1 cellular context compared by ENCODE assay signal in genomic region chr7:105013818-105014724, GRCh38.
TF ChIP-seq lines count a peak whose summit lies in the region.

Gene KMT2E (plus strand): TSS chr7:105014205. CDS start chr7:105040953, 26,748 bp downstream.

TF ChIP-seq in K562, 482 proteins besides CTCF, POLR2A, EP300 and RAD21 (continued from another document and continues in another):
- TF ChIP-seq HOXB6 (CRISPR knock-in tag; IDR thresholded peaks at IDR 0.05; ENCODE audit: borderline replicate concordance) (peak; percentile 86; the same call in 1 of the 2 replicates), CCAR2 (IDR thresholded peaks at IDR 0.05; ENCODE audit: low read depth, low read length) (no peak), PPARD (CRISPR knock-in tag; IDR thresholded peaks at IDR 0.05) (0 out of 2 replicates have a peak, but pooled peaks have one; percentile 20), ZNF766 (CRISPR knock-in tag; conservative IDR thresholded peaks at IDR 0.05) (no peak), ATF1 (CRISPR knock-in tag; IDR thresholded peaks at IDR 0.05) (no peak), ATF1 (tag; IDR thresholded peaks at IDR 0.05) (peak; percentile 66), MCM2 (IDR thresholded peaks at IDR 0.05; ENCODE audit: low read depth) (no peak), PTRF (tag; IDR thresholded peaks at IDR 0.05) (no peak), POLR2AphosphoS2 (IDR thresholded peaks at IDR 0.05; ENCODE audit: low read length) (no peak), KDM5B (IDR thresholded peaks at IDR 0.05; ENCODE audit: insufficient replicate concordance, low read depth, low read length) (peak; percentile 24), CBX8 (IDR thresholded peaks at IDR 0.05; ENCODE audit: borderline replicate concordance, extremely low read depth, low read depth, low read length, poor library complexity, severe bottlenecking) (no peak), SNRNP70 (optimal IDR thresholded peaks at IDR 0.05; ENCODE audit: low read depth, low read length) (no peak), DIDO1 (tag; IDR thresholded peaks at IDR 0.05; ENCODE audit: low read depth) (0 out of 2 replicates have a peak, but pooled peaks have one; percentile 45), RNF2 (IDR thresholded peaks at IDR 0.05) (no peak), ATF7 (IDR thresholded peaks at IDR 0.05) (peak; percentile 66), NEUROD1 (IDR thresholded peaks at IDR 0.05; ENCODE audit: borderline replicate concordance, low read depth, low read length, partially characterized antibody) (peak; percentile 10), ZNF212 (CRISPR knock-in tag; IDR thresholded peaks at IDR 0.05) (no peak), HNRNPH1 (optimal IDR thresholded peaks at IDR 0.05; ENCODE audit: low read depth, low read length) (no peak), ZNF696 (CRISPR knock-in tag; conservative IDR thresholded peaks at IDR 0.05) (no peak), ASH1L (IDR thresholded peaks at IDR 0.05; ENCODE audit: borderline replicate concordance, low read depth, partially characterized antibody) (no peak), GATAD2B (IDR thresholded peaks at IDR 0.05; ENCODE audit: borderline replicate concordance) (no peak), CUX1 (CRISPR knock-in tag; IDR thresholded peaks at IDR 0.05) (no peak), TEAD1 (CRISPR knock-in tag; IDR thresholded peaks at IDR 0.05) (peak; percentile 64 to 80; a peak in 3 of 4 replicates), ELF4 (CRISPR knock-in tag; IDR thresholded peaks at IDR 0.05) (peak; percentile 88), MCM7 (IDR thresholded peaks at IDR 0.05) (no peak), ARHGAP35 (IDR thresholded peaks at IDR 0.05; ENCODE audit: partially characterized antibody) (no peak), ZNF445 (CRISPR knock-in tag; IDR thresholded peaks at IDR 0.05; ENCODE audit: low read depth) (peak; percentile 67; the same call in 1 of the 2 replicates), ZFP91 (CRISPR knock-in tag; IDR thresholded peaks at IDR 0.05) (peak; percentile 45; the same call in 1 of the 2 replicates), ZNF140 (CRISPR knock-in tag; IDR thresholded peaks at IDR 0.05) (no peak), HMG20B (CRISPR knock-in tag; IDR thresholded peaks at IDR 0.05) (no peak), TBP (optimal IDR thresholded peaks at IDR 0.05; ENCODE audit: low read depth, low read length) (no peak), ARID4B (CRISPR knock-in tag; IDR thresholded peaks at IDR 0.05) (no peak; the same call in 1 of the 2 replicates), NFIC (IDR thresholded peaks at IDR 0.05) (0 out of 2 replicates have a peak, but pooled peaks have one; percentile 2), CBX1 (IDR thresholded peaks at IDR 0.05; ENCODE audit: low read depth) (peak; percentile 83; the same call in 1 of the 2 replicates), U2AF2 (optimal IDR thresholded peaks at IDR 0.05; ENCODE audit: low read depth, low read length) (no peak), ZNF384 (IDR thresholded peaks at IDR 0.05; ENCODE audit: low read depth, low read length) (no peak; the same call in 1 of the 2 replicates), HMGXB4 (CRISPR knock-in tag; IDR thresholded peaks at IDR 0.05) (peak; percentile 97), THAP7 (CRISPR knock-in tag; IDR thresholded peaks at IDR 0.05) (no peak), PHF20 (IDR thresholded peaks at IDR 0.05; ENCODE audit: partially characterized antibody) (no peak), ZBTB17 (CRISPR knock-in tag; IDR thresholded peaks at IDR 0.05) (peak; percentile 84), ERF (CRISPR knock-in tag; IDR thresholded peaks at IDR 0.05) (peak; percentile 85; the same call in 1 of the 2 replicates), FOXK1 (CRISPR knock-in tag; IDR thresholded peaks at IDR 0.05; ENCODE audit: borderline replicate concordance) (no peak), KLF10 (CRISPR knock-in tag; IDR thresholded peaks at IDR 0.05) (no peak), RBM34 (IDR thresholded peaks at IDR 0.05; ENCODE audit: borderline replicate concordance, insufficient read depth, low read length) (no peak), LARP7 (IDR thresholded peaks at IDR 0.05) (peak; percentile 91; the same call in 1 of the 2 replicates), FIP1L1 (IDR thresholded peaks at IDR 0.05; ENCODE audit: low read depth, low read length, poor library complexity, severe bottlenecking) (peak; percentile 97), MYBL2 (IDR thresholded peaks at IDR 0.05; ENCODE audit: low read depth) (0 out of 2 replicates have a peak, but pooled peaks have one; percentile 20), MYBL2 (CRISPR knock-in tag; IDR thresholded peaks at IDR 0.05; ENCODE audit: borderline replicate concordance) (no peak), BCOR (IDR thresholded peaks at IDR 0.05) (no peak), ZBTB33 (CRISPR knock-in tag; IDR thresholded peaks at IDR 0.05) (no peak; the same call in 1 of the 2 replicates), GATAD2A (IDR thresholded peaks at IDR 0.05) (0 out of 2 replicates have a peak, but pooled peaks have one; percentile 13), MAFF (IDR thresholded peaks at IDR 0.05; ENCODE audit: low read length) (no peak), DLX4 (CRISPR knock-in tag; IDR thresholded peaks at IDR 0.05) (no peak), NR2C1 (IDR thresholded peaks at IDR 0.05) (no peak), NR2C1 (tag; IDR thresholded peaks at IDR 0.05) (peak; percentile 33; the same call in 1 of the 2 replicates), PHF8 (IDR thresholded peaks at IDR 0.05; ENCODE audit: borderline replicate concordance, low read length) (peak; percentile 92), NFYB (IDR thresholded peaks at IDR 0.05; ENCODE audit: extremely low read depth, insufficient read length) (no peak), HLTF (IDR thresholded peaks at IDR 0.05) (peak; percentile 10; the same call in 1 of the 2 replicates), POU5F1 (IDR thresholded peaks at IDR 0.05; ENCODE audit: borderline replicate concordance, low read depth, low read length, partially characterized antibody) (no peak)
